ENCODE assay signal across 24 cellular contexts in the genomic region with DNA sequence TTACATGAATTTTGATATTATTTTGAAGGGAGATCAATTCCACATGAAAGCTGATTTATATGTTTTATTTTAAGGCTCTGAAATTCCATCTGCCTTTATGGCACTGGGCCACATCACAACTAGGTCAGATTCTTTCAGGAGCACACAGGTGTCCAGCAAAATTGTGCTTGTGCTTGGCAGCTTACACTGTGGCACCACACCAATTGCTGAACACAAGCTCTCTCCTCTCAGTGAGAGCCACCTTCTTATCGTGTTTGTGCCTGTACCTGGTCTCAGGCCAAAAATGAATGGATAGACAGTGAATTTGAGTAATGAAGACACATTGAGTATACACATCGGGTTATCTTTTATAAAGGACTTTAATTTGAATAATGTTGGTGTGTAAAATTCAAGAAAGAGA.
"Had no signal": no experiment of that assay in that cellular context is flagged by ENCODE, and none has a peak within 500 bp of the region (broad histone marks: within the 10 kb centered on the region; RNA-seq: fewer than 3 reads in every experiment).

No MANE protein-coding gene starts in this region.

- DNase-seq: activated CD4-positive, alpha-beta T cell treated with anti-CD3 and anti-CD28 coated beads for 36 hours; activated CD4-positive, alpha-beta T cell treated with anti-CD3 and anti-CD28 coated beads, Interleukin-2, amount 50 U/mL, for 48 hours; activated CD8-positive, alpha-beta memory T cell treated with anti-CD3 and anti-CD28 coated beads, Interleukin-2, amount 50 U/mL, for 48 hours; activated naive CD4-positive, alpha-beta T cell; activated T-cell treated with anti-CD3 and anti-CD28 coated beads, Interleukin-2, amount 50 U/mL, for 4 hours; adrenal gland; cortex of kidney; endodermal cell; head of caudate nucleus; islet precursor cell; left colon; lower lobe of right lung; mesendoderm; mucosa of descending colon; nucleus accumbens; small intestine; stimulated activated CD4-positive, alpha-beta T cell treated with anti-CD3 and anti-CD28 coated beads, Interleukin-2, amount 100 ng/mL, for 24 hours; stimulated activated naive CD8-positive, alpha-beta T cell treated with anti-CD3 and anti-CD28 coated beads, Interleukin-15, amount 100 ng/mL, for 72 hours; T1000; tibial artery had no signal

- ATAC-seq: activated CD4-positive, alpha-beta T cell treated with anti-CD3 and anti-CD28 coated beads for 36 hours; activated T-cell treated with anti-CD3 and anti-CD28 coated beads, Interleukin-2, amount 50 U/mL, for 4 hours; gastroesophageal sphincter; left colon; lower lobe of right lung; mucosa of descending colon; sciatic nerve; stimulated activated effector memory CD8-positive, alpha-beta T cell treated with anti-CD3 and anti-CD28 coated beads, Interleukin-12 subunit alpha, Interleukin-12 subunit beta, amount 100 ng/mL, for 72 hours; stimulated activated naive CD8-positive, alpha-beta T cell treated with anti-CD3 and anti-CD28 coated beads, Interleukin-15, amount 100 ng/mL, for 72 hours; WTC11 had no signal
